8 cellular contexts compared by ENCODE assay signal in genomic region chr3:120350431-120350941, GRCh38. TPM values are rescaled to one million over a fixed set of nuclear protein-coding genes. Genes with fewer than 3 reads are reported as not detected.
DNase-seq lines count a peak whose midpoint lies in the region; ATAC-seq and TF ChIP-seq lines count a peak whose summit lies in the region.

No MANE protein-coding gene starts in this region.

- in situ Hi-C loops in astrocyte of the cerebellum (cut with HindIII; ENCODE audit: low sequenced_read_pairs): no loop called here

- peaks cover 27% of the 10 kb centered on the region for H3K36me3 Mint-ChIP-seq in CD8-positive, alpha-beta T cell
- H3K36me3 Mint-ChIP-seq in type B pancreatic cell: peaks cover 10% of the 10 kb centered on the region

- H3K27me3 ChIP-seq in CD8-positive, alpha-beta T cell (ENCODE audit: insufficient read depth, low read length): no peaks in the 10 kb centered on the region

- POLR2A ChIA-PET in CD8-positive, alpha-beta T cell (lab: Charles Lee): interaction anchor here (0.6 to 3.2 kb wide), 5 partner anchors 65 to 1116 kb away, joined by 3 to 29 read pairs (median 4); partner anchors contain the start of gene GSK3B

- DNase-seq in CD8-positive, alpha-beta T cell: no peak
- DNase-seq in astrocyte of the cerebellum (ENCODE audit: low read depth) (peak; percentile 36), left lobe of liver (ENCODE audit: low spot score) (peak; percentile 83), type B pancreatic cell (ENCODE audit: extremely low spot score, unreplicated experiment) (no peak), DMS153 (lab: John Stamatoyannopoulos, UW) (no peak), mucosa of gallbladder (ENCODE audit: low spot score) (no peak)

- no peak overlapping the region for H3K4me3 ChIP-seq in CD8-positive, alpha-beta T cell (ENCODE audit: low read depth, low read length)
- H3K4me3 ChIP-seq in astrocyte of the cerebellum (ENCODE audit: low read depth, low read length): no peak overlapping the region

- no peaks in the 10 kb centered on the region for H3K36me3 ChIP-seq in CD8-positive, alpha-beta T cell (ENCODE audit: insufficient read depth, low read length)

- H3K4me1 ChIP-seq in CD8-positive, alpha-beta T cell (ENCODE audit: insufficient read depth, low read length): peaks cover 33% of the 10 kb centered on the region

- H3K9me3 Mint-ChIP-seq in CD8-positive, alpha-beta T cell: no peaks in the 10 kb centered on the region
- no peaks in the 10 kb centered on the region for H3K9me3 Mint-ChIP-seq in type B pancreatic cell

- no peak overlapping the region for H3K27ac Mint-ChIP-seq in CD8-positive, alpha-beta T cell
- peak overlapping the region; percentile 93 for H3K27ac Mint-ChIP-seq in type B pancreatic cell

- H3K27ac ChIP-seq in CD8-positive, alpha-beta T cell (ENCODE audit: low read depth, low read length): no peak overlapping the region

- peaks cover 33% of the 10 kb centered on the region for H3K4me1 Mint-ChIP-seq in CD8-positive, alpha-beta T cell (ENCODE audit: low read depth)
- peaks cover 28% of the 10 kb centered on the region for H3K4me1 Mint-ChIP-seq in type B pancreatic cell (ENCODE audit: unreplicated experiment)

- H3K4me3 Mint-ChIP-seq in CD8-positive, alpha-beta T cell: peak overlapping the region; percentile 46
- peak overlapping the region; percentile 96 for H3K4me3 Mint-ChIP-seq in type B pancreatic cell

- ATAC-seq in CD8-positive, alpha-beta T cell: no peak
- ATAC-seq in left lobe of liver (peak; percentile 48), GM19324 (IDR thresholded peaks at IDR 0.05; ENCODE audit: low FRiP score, unreplicated experiment) (no peak)

- CTCF ChIA-PET in CD8-positive, alpha-beta T cell (lab: Charles Lee): interaction anchor here (0.8 to 1.9 kb wide), 4 partner anchors 13 to 208 kb away, joined by 3 to 7 read pairs (median 3); no protein-coding TSS in a partner anchor

- TF ChIP-seq EP300 in Ishikawa (IDR thresholded peaks at IDR 0.05; ENCODE audit: borderline replicate concordance): no peak

- no peak for TF ChIP-seq RAD21 in Ishikawa (IDR thresholded peaks at IDR 0.05; ENCODE audit: low read depth)

- H3K27me3 Mint-ChIP-seq in CD8-positive, alpha-beta T cell (ENCODE audit: low read depth): peaks cover 6% of the 10 kb centered on the region
- peaks cover 16% of the 10 kb centered on the region for H3K27me3 Mint-ChIP-seq in type B pancreatic cell

- no peak for TF ChIP-seq CTCF in CD8-positive, alpha-beta T cell (IDR thresholded peaks at IDR 0.05)
- TF ChIP-seq CTCF in astrocyte of the cerebellum (IDR thresholded peaks at IDR 0.05; ENCODE audit: low read depth, low read length, missing control alignments) (no peak), type B pancreatic cell (conservative IDR thresholded peaks at IDR 0.05) (no peak)

- no peaks in the 10 kb centered on the region for H3K9me3 ChIP-seq in CD8-positive, alpha-beta T cell (ENCODE audit: low read length)

- intact Hi-C loops in CD8-positive, alpha-beta T cell (cut with DNase I, micrococcal nuclease): loop anchor here in 1 of 2 experiments (5.0 kb wide), 1 partner anchor 392 kb away; the partner anchor contains the start of genes GTF2E1 and RABL3

TF ChIP-seq in Ishikawa, 13 proteins besides CTCF, POLR2A, EP300 and RAD21:
- TF ChIP-seq NFIC (IDR thresholded peaks at IDR 0.05) (peak; percentile 52; the same call in 1 of the 2 replicates), TAF1 (IDR thresholded peaks at IDR 0.05; ENCODE audit: low read depth) (no peak)
TF ChIP-seq in Ishikawa: peak in this region for 1.

RNA-seq across cellular contexts. Expression of gene LRRC58, which starts 1.3 kb away (rescaled TPM):
- total RNA-seq in CD8-positive, alpha-beta T cell: 10 to 100 TPM; 16.1 to 17.0 TPM
- 9.2 TPM for total RNA-seq in left lobe of liver
- 14.5 and 19.9 TPM in 2 replicates for total RNA-seq in type B pancreatic cell (ENCODE audit: low replicate concordance)
- total RNA-seq in mucosa of gallbladder: 16.6 TPM

Comparison
In these comparisons a context has a peak if more than half of its experiments do, and no peak if none do; other contexts are left out.
1. DNase-seq: peak in astrocyte of the cerebellum (single experiment) and left lobe of liver (single experiment); none in CD8-positive, alpha-beta T cell (0 of 7), type B pancreatic cell (single experiment), DMS153 (single experiment) and mucosa of gallbladder (single experiment).